ENCODE assay signal across 8 cellular contexts in genomic region chr12:57489157-57489641, GRCh38. TPM values are rescaled to one million over a fixed set of nuclear protein-coding genes. Genes with fewer than 3 reads are reported as not detected.
DNase-seq lines count a peak whose midpoint lies in the region; ATAC-seq, FAIRE-seq and TF ChIP-seq lines count a peak whose summit lies in the region.

No MANE protein-coding gene starts in this region.

- FAIRE-seq in pancreas (lab: Jason Lieb, UNC): no peak

- no peaks in the 10 kb centered on the region for H3K27me3 ChIP-seq in pancreas

- no peak overlapping the region for H3K27ac ChIP-seq in pancreas

- H3K9me3 ChIP-seq in pancreas: no peaks in the 10 kb centered on the region

- H3K4me1 ChIP-seq in pancreas: peaks cover 0 to 10% (median 0%) of the 10 kb centered on the region in 3 donors

- peaks cover 0 to 21% (median 13%) of the 10 kb centered on the region in 3 donors for H3K36me3 ChIP-seq in pancreas

- H3K4me3 ChIP-seq in GM08714 (ENCODE audit: low read length) (peak overlapping the region; percentile 85), epithelial cell of esophagus (ENCODE audit: low read length) (peak overlapping the region; percentile 90), pancreas (peak overlapping the region in 3 of 4 donors; percentile 53 to 93 (median 84))

- TF ChIP-seq CTCF in epithelial cell of esophagus (IDR thresholded peaks at IDR 0.05; ENCODE audit: insufficient read depth, low read depth, low read length, missing control alignments) (no peak), pancreas (IDR thresholded peaks at IDR 0.05) (no peak)

- ATAC-seq in pancreas: no peak
- no peak for ATAC-seq in GM18909 (IDR thresholded peaks at IDR 0.05; ENCODE audit: poor library complexity, unreplicated experiment)

- intact Hi-C loops in pancreas (cut with DNase I): no loop called here

- 60 to 74% methylated on average over 5 of the region's 5 CpGs for WGBS in pancreas, 2 donors

- DNase-seq in RKO (ENCODE audit: low spot score): peak; percentile 59
- no peak for DNase-seq in epithelial cell of esophagus (ENCODE audit: low read depth)
- DNase-seq in pancreas: no peak
- DNase-seq in NCI-H526 (lab: John Stamatoyannopoulos, UW): no peak
- no peak for DNase-seq in NCI-H2029 treated with DMSO at 0.1 percent for 48 hours (lab: John Stamatoyannopoulos, UW)
- DNase-seq in NCI-H1417 treated with DMSO at 0.1 percent for 48 hours (lab: John Stamatoyannopoulos, UW): no peak

RNA-seq across cellular contexts. Expression of gene MARS1, which starts 1.3 kb away (rescaled TPM):
- total RNA-seq in pancreas: 100 to 1,000 TPM in 1 of 6 donors, 10 to 100 TPM in 5; 33.4 to 210 (median 80.7) TPM
- polyA plus RNA-seq in pancreas: 10 to 100 TPM; 87.5 to 90.6 TPM

RNA-seq across cellular contexts. Expression of gene ARHGAP9, which starts 9.5 kb away (rescaled TPM):
- 10 to 100 TPM in 1 of 6 donors, 1 to 10 TPM in 3, under 1 TPM in 2; 0.39 to 11.7 (median 3.6) TPM for total RNA-seq in pancreas
- polyA plus RNA-seq in pancreas: 1 to 10 TPM; 6.2 to 6.5 TPM

RNA-seq across cellular contexts. Expression of gene GLI1, which starts 29.6 kb away (rescaled TPM):
- 1 to 10 TPM in 1 of 6 donors, under 1 TPM in 3, not detected in 2; 0.06 to 2.2 (median 0.79) TPM for total RNA-seq in pancreas
- under 1 TPM; 0.19 TPM for polyA plus RNA-seq in pancreas

RNA-seq across cellular contexts. Expression of gene DDIT3, which starts 31.1 kb away (rescaled TPM):
- 10 to 100 TPM in 2 of 6 donors, 1 to 10 TPM in 4; 8.5 to 45.9 (median 9.0) TPM for total RNA-seq in pancreas
- polyA plus RNA-seq in pancreas: 10 to 100 TPM; 27.5 to 52.7 TPM

RNA-seq across cellular contexts. Expression of gene MBD6, which starts 33.4 kb away (rescaled TPM):
- 10 to 100 TPM; 37.4 to 66.1 (median 46.1) TPM for total RNA-seq in pancreas
- polyA plus RNA-seq in pancreas: 10 to 100 TPM; 62.9 to 87.1 TPM
